In the genomic region with DNA sequence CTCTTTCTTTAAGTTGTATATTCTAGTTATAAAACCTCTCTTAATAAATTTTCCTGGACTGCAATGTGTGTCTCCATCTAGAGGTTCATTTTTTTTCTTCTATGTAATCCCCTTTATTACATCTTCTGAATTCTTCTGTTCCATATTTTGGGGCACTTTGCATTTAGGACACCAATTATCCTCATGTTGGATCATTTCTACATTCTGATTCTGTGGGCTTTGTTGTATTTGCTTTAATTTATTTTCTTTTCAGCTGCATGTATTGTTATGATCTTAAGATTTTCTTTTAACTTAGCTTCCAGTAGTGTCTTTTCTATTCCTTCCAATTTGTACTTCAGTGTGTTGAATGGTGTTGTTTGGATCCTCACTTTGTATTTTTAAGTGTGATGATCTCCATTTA, we compare ENCODE assay signal across 28 cellular contexts. TPM values are rescaled to one million over a fixed set of nuclear protein-coding genes. Genes with fewer than 3 reads are reported as not detected.
"Had no signal": no experiment of that assay in that cellular context is flagged by ENCODE, and none has a peak within 500 bp of the region (broad histone marks: within the 10 kb centered on the region; RNA-seq: fewer than 3 reads in every experiment).

No MANE protein-coding gene starts in this region.

- H3K4me3 Mint-ChIP-seq: mesothelial cell of epicardium; naive B cell; naive thymus-derived CD8-positive, alpha-beta T cell had no signal

- H3K27ac Mint-ChIP-seq: mesothelial cell of epicardium; naive B cell; naive thymus-derived CD8-positive, alpha-beta T cell had no signal

- H3K4me1 ChIP-seq: gastrocnemius medialis, left lung, lower lobe of right lung had no signal

- H3K4me3 ChIP-seq: coronary artery, dorsolateral prefrontal cortex, esophagus squamous epithelium, gastrocnemius medialis, heart right ventricle, left lung, lower lobe of right lung, mucosa of descending colon had no signal

- H3K27ac ChIP-seq: coronary artery, dorsolateral prefrontal cortex, epithelial cell of prostate, esophagus squamous epithelium, gastrocnemius medialis, heart right ventricle, left lung, lower lobe of right lung had no signal

- FAIRE-seq: endometrium, islet of Langerhans, keratinocyte had no signal

- H3K36me3 ChIP-seq: esophagus squamous epithelium, gastrocnemius medialis, heart right ventricle, left lung, lower lobe of right lung had no signal

- DNase-seq: dermis blood vessel endothelial cell; dorsolateral prefrontal cortex; effector CD4-positive, alpha-beta T cell; effector memory CD4-positive, alpha-beta T cell; esophagus squamous epithelium; foreskin fibroblast; foreskin melanocyte; gastrocnemius medialis; glutamatergic neuron; head of caudate nucleus; heart right ventricle; hippocampal formation; left cardiac atrium; left lung; left ventricle myocardium superior; lower lobe of right lung; mesenchymal stem cell; mucosa of descending colon; naive B cell; naive thymus-derived CD8-positive, alpha-beta T cell had no signal

- ATAC-seq: esophagus mucosa; gastrocnemius medialis; heart right ventricle; left cardiac atrium; left lung; left ventricle myocardium superior; lower lobe of right lung; mucosa of descending colon; naive thymus-derived CD8-positive, alpha-beta T cell had no signal

- H3K27me3 ChIP-seq: dorsolateral prefrontal cortex, gastrocnemius medialis had no signal

- H3K36me3 Mint-ChIP-seq: mesothelial cell of epicardium had no signal

RNA-seq across cellular contexts. Expression of a gene that starts 5.2 kb away (rescaled TPM):
- total RNA-seq: mesenteric fat pad had no signal
